8 cellular contexts compared by ENCODE assay signal in genomic region chr3:189710620-189711388, GRCh38.
DNase-seq lines count a peak whose midpoint lies in the region; ATAC-seq, FAIRE-seq and TF ChIP-seq lines count a peak whose summit lies in the region.

No MANE protein-coding gene starts in this region.

- H3K36me3 ChIP-seq in liver (ENCODE audit: control insufficient read depth in 4 of 4, insufficient read depth in 3 of 4, low read depth in 1 of 4, low read length in 3 of 4) (no peaks in the 10 kb centered on the region), HepG2 (replicated peaks in 1 of 2; ENCODE audit: control insufficient read depth in 1 of 2, insufficient read depth in 2 of 2, low read length in 2 of 2) (no peaks in the 10 kb centered on the region), OCI-LY3 (replicated peaks; ENCODE audit: low read depth, low read length) (peaks cover 4% of the 10 kb centered on the region)

- in situ Hi-C loops in HepG2 (cut with HindIII; ENCODE audit: extremely low pct_ligation_motif_present, low pct_unique_long_range_greater_than_20kb) = no loop called here

- H3K27me3 Mint-ChIP-seq in activated CD4-positive, alpha-beta T cell treated with anti-CD3 and anti-CD28 coated beads, Interleukin-2, amount 10 ng/mL, durations not matched to agents 7 days and 5 days = no peaks in the 10 kb centered on the region

- H3K4me1 ChIP-seq in liver (ENCODE audit: control insufficient read depth in 4 of 4, insufficient read depth in 4 of 4, low read length in 3 of 4) (peaks cover 2 to 42% (median 24%) of the 10 kb centered on the region in 4 donors), HepG2 (ENCODE audit: insufficient read depth, low read length) (no peaks in the 10 kb centered on the region), OCI-LY3 (ENCODE audit: low read length) (peaks cover 15% of the 10 kb centered on the region), foreskin keratinocyte (peaks cover 23% of the 10 kb centered on the region)

- peak in 1 of 2 donors; percentile 4 for TF ChIP-seq RAD21 in liver (IDR thresholded peaks at IDR 0.05)
- TF ChIP-seq RAD21 in HepG2 (CRISPR knock-in tag; IDR thresholded peaks at IDR 0.05) = no peak

- POLR2A ChIA-PET in HepG2 (lab: Yijun Ruan, JAX) = no interaction called here
- POLR2A ChIA-PET in activated CD4-positive, alpha-beta T cell treated with anti-CD3 and anti-CD28 coated beads, Interleukin-2, amount 10 ng/mL, durations not matched to agents 7 days and 5 days (lab: Charles Lee) = no interaction called here

- TF ChIP-seq CTCF in liver (IDR thresholded peaks at IDR 0.05; ENCODE audit: low read depth, low read length, missing input control) = no peak
- TF ChIP-seq CTCF in HepG2 (CRISPR knock-in tag; IDR thresholded peaks at IDR 0.05) = no peak
- TF ChIP-seq CTCF in OCI-LY3 (IDR thresholded peaks at IDR 0.05; ENCODE audit: low read depth, low read length) = no peak
- peak; percentile 12 for TF ChIP-seq CTCF in foreskin keratinocyte (conservative IDR thresholded peaks at IDR 0.05)

- no peaks in the 10 kb centered on the region for H3K79me2 ChIP-seq in HepG2 (ENCODE audit: insufficient read depth, low read length)
- H3K79me2 ChIP-seq in OCI-LY3 (ENCODE audit: low read length) = peaks cover 38% of the 10 kb centered on the region

- H4K20me1 ChIP-seq in HepG2 (ENCODE audit: insufficient read depth, low read length) = no peaks in the 10 kb centered on the region
- peaks cover 13% of the 10 kb centered on the region for H4K20me1 ChIP-seq in OCI-LY3 (ENCODE audit: insufficient read depth, low read length)

- FAIRE-seq in HepG2 (lab: Jason Lieb, UNC) = no peak

- H3K9me3 ChIP-seq in liver (ENCODE audit: control insufficient read depth in 4 of 4, low read length in 3 of 4) (no peaks in the 10 kb centered on the region), HepG2 (ENCODE audit: low read length) (no peaks in the 10 kb centered on the region), OCI-LY3 (ENCODE audit: insufficient read depth, low read length) (no peaks in the 10 kb centered on the region)

- H2AFZ ChIP-seq in HepG2 (ENCODE audit: low read length) = no peak overlapping the region
- no peak overlapping the region for H2AFZ ChIP-seq in OCI-LY3 (ENCODE audit: low read depth, low read length)

- no peak overlapping the region for H3K4me3 ChIP-seq in liver (ENCODE audit: low read depth in 1 of 3, low read length in 3 of 3)
- H3K4me3 ChIP-seq in HepG2 (replicated peaks in 1 of 3; ENCODE audit: insufficient read depth in 1 of 3, low read depth in 2 of 3, low read length in 3 of 3) = no peak overlapping the region
- H3K4me3 ChIP-seq in OCI-LY3 (ENCODE audit: low read length) = no peak overlapping the region

- intact Hi-C loops in HepG2 (cut with micrococcal nuclease; ENCODE audit: unreplicated experiment) = no loop called here

- H3K4me1 Mint-ChIP-seq in activated CD4-positive, alpha-beta T cell treated with anti-CD3 and anti-CD28 coated beads, Interleukin-2, amount 10 ng/mL, durations not matched to agents 7 days and 5 days = peaks cover 19% of the 10 kb centered on the region

- CTCF ChIA-PET in HepG2 (lab: Yijun Ruan, JAX; ENCODE audit: low intra/inter-chr PET ratio, low total read pairs) = no interaction called here
- CTCF ChIA-PET in activated CD4-positive, alpha-beta T cell treated with anti-CD3 and anti-CD28 coated beads, Interleukin-2, amount 10 ng/mL, durations not matched to agents 7 days and 5 days (lab: Charles Lee) = interaction anchor here (1.1 kb wide), 1 partner anchor 70 kb away, joined by 3 read pairs; no protein-coding TSS in a partner anchor

- H3K27ac Mint-ChIP-seq in activated CD4-positive, alpha-beta T cell treated with anti-CD3 and anti-CD28 coated beads, Interleukin-2, amount 10 ng/mL, durations not matched to agents 7 days and 5 days = no peak overlapping the region

- no peak for TF ChIP-seq POLR2A in HepG2 (IDR thresholded peaks at IDR 0.05; ENCODE audit: insufficient read depth in 1 of 2, low read depth in 2 of 2, low read length in 2 of 2)

- DNase-seq in HepG2 (ENCODE audit: low spot score) (no peak), foreskin keratinocyte (peak; percentile 95 to 98), stromal cell of bone marrow (ENCODE audit: low read depth) (peak; percentile 97), SKM-1 treated with dmso at 0.1 percent for 144 hours (lab: John Stamatoyannopoulos, UW; ENCODE audit: unreplicated experiment) (no peak), NCI-H510A treated with DMSO at 0.1 percent for 48 hours (lab: John Stamatoyannopoulos, UW) (no peak)
- DNase-seq in activated CD4-positive, alpha-beta T cell treated with anti-CD3 and anti-CD28 coated beads, Interleukin-2, amount 10 ng/mL, durations not matched to agents 7 days and 5 days = no peak

- no peak overlapping the region for H3K9ac ChIP-seq in liver (ENCODE audit: low read depth in 1 of 2, low read length in 2 of 2)
- H3K9ac ChIP-seq in HepG2 (ENCODE audit: insufficient read depth, low read depth, low read length) = no peak overlapping the region
- H3K9ac ChIP-seq in OCI-LY3 (ENCODE audit: low read length) = no peak overlapping the region

- BruUV-seq in HepG2 (replicated peaks; lab: Mats Ljungman, UMichigan) = no TSS peak

- no peak overlapping the region for H3K4me3 Mint-ChIP-seq in activated CD4-positive, alpha-beta T cell treated with anti-CD3 and anti-CD28 coated beads, Interleukin-2, amount 10 ng/mL, durations not matched to agents 7 days and 5 days

- no peak for ATAC-seq in HepG2
- peak; percentile 98 for ATAC-seq in foreskin keratinocyte

- H3K4me2 ChIP-seq in HepG2 (ENCODE audit: low read depth, low read length) = no peak overlapping the region
- peak overlapping the region; percentile 29 for H3K4me2 ChIP-seq in OCI-LY3 (ENCODE audit: low read length)

- no peaks in the 10 kb centered on the region for H3K9me3 Mint-ChIP-seq in activated CD4-positive, alpha-beta T cell treated with anti-CD3 and anti-CD28 coated beads, Interleukin-2, amount 10 ng/mL, durations not matched to agents 7 days and 5 days

- no peaks in the 10 kb centered on the region for H3K27me3 ChIP-seq in liver (ENCODE audit: control insufficient read depth in 4 of 4, insufficient read depth in 4 of 4, low read length in 3 of 4)
- H3K27me3 ChIP-seq in HepG2 (ENCODE audit: control insufficient read depth in 1 of 2, insufficient read depth in 2 of 2, low read length in 2 of 2) = no peaks in the 10 kb centered on the region
- H3K27me3 ChIP-seq in OCI-LY3 (ENCODE audit: low read depth, low read length) = no peaks in the 10 kb centered on the region
- no peaks in the 10 kb centered on the region for H3K27me3 ChIP-seq in foreskin keratinocyte

- TF ChIP-seq EP300 in HepG2 (IDR thresholded peaks at IDR 0.05; ENCODE audit: low read depth in 2 of 2, low read length in 2 of 2) = no peak
- TF ChIP-seq EP300 in HepG2 (CRISPR knock-in tag; IDR thresholded peaks at IDR 0.05; ENCODE audit: borderline replicate concordance) = no peak

- no peaks in the 10 kb centered on the region for H3K36me3 Mint-ChIP-seq in activated CD4-positive, alpha-beta T cell treated with anti-CD3 and anti-CD28 coated beads, Interleukin-2, amount 10 ng/mL, durations not matched to agents 7 days and 5 days (ENCODE audit: low read depth)

- H3K27ac ChIP-seq in liver (ENCODE audit: low read depth in 1 of 2, low read length in 2 of 2) = peak overlapping the region in 1 of 2 donors; percentile 38
- no peak overlapping the region for H3K27ac ChIP-seq in HepG2 (ENCODE audit: extremely low read length, insufficient read depth, low read length)
- H3K27ac ChIP-seq in OCI-LY3 (ENCODE audit: low read length) = no peak overlapping the region
- H3K27ac ChIP-seq in foreskin keratinocyte = peak overlapping the region; percentile 81

TF ChIP-seq in liver, 16 proteins besides CTCF, POLR2A, EP300 and RAD21:
- TF ChIP-seq MAX (IDR thresholded peaks at IDR 0.05) (no peak), ATF3 (IDR thresholded peaks at IDR 0.05) (no peak), HNF4A (conservative IDR thresholded peaks at IDR 0.05) (peak; percentile 17 to 38), JUND (IDR thresholded peaks at IDR 0.05) (no peak), YY1 (IDR thresholded peaks at IDR 0.05) (peak; percentile 27), NR2F2 (IDR thresholded peaks at IDR 0.05) (peak; percentile 54), SP1 (IDR thresholded peaks at IDR 0.05) (peak; percentile 45), RXRA (IDR thresholded peaks at IDR 0.05) (peak in 1 of 2 donors; percentile 21), FOXA2 (IDR thresholded peaks at IDR 0.05) (peak; percentile 4)

TF ChIP-seq in HepG2, 621 proteins besides CTCF, POLR2A, EP300 and RAD21:
- TF ChIP-seq ZNF224 (CRISPR knock-in tag; IDR thresholded peaks at IDR 0.05) (no peak), RXRB (CRISPR knock-in tag; IDR thresholded peaks at IDR 0.05; ENCODE audit: borderline replicate concordance) (no peak), HMG20A (CRISPR knock-in tag; IDR thresholded peaks at IDR 0.05; ENCODE audit: borderline replicate concordance) (no peak), ZNF382 (CRISPR knock-in tag; IDR thresholded peaks at IDR 0.05; ENCODE audit: borderline replicate concordance) (no peak), BCL6 (CRISPR knock-in tag; IDR thresholded peaks at IDR 0.05) (no peak), ZNF30 (CRISPR knock-in tag; IDR thresholded peaks at IDR 0.05) (no peak), ZNF792 (CRISPR knock-in tag; IDR thresholded peaks at IDR 0.05) (no peak), PBX3 (CRISPR knock-in tag; IDR thresholded peaks at IDR 0.05; ENCODE audit: borderline replicate concordance) (no peak), ARNT (IDR thresholded peaks at IDR 0.05) (no peak), SMAD3 (CRISPR knock-in tag; IDR thresholded peaks at IDR 0.05) (no peak), FOXA3 (CRISPR knock-in tag; IDR thresholded peaks at IDR 0.05) (no peak), ZNF329 (CRISPR knock-in tag; IDR thresholded peaks at IDR 0.05; ENCODE audit: low read depth) (no peak), E2F2 (CRISPR knock-in tag; IDR thresholded peaks at IDR 0.05; ENCODE audit: borderline replicate concordance) (no peak)

Comparison
In these comparisons a context has a peak if more than half of its experiments do, and no peak if none do; other contexts are left out.
1. DNase-seq: peak in foreskin keratinocyte (2 of 2) and stromal cell of bone marrow (single experiment); none in HepG2 (single experiment), SKM-1 treated with dmso at 0.1 percent for 144 hours (single experiment), NCI-H510A treated with DMSO at 0.1 percent for 48 hours (single experiment) and activated CD4-positive, alpha-beta T cell treated with anti-CD3 and anti-CD28 coated beads, Interleukin-2, amount 10 ng/mL, durations not matched to agents 7 days and 5 days (single experiment).